Comparison of ENCODE assay signal across 1 cellular context in the genomic region with DNA sequence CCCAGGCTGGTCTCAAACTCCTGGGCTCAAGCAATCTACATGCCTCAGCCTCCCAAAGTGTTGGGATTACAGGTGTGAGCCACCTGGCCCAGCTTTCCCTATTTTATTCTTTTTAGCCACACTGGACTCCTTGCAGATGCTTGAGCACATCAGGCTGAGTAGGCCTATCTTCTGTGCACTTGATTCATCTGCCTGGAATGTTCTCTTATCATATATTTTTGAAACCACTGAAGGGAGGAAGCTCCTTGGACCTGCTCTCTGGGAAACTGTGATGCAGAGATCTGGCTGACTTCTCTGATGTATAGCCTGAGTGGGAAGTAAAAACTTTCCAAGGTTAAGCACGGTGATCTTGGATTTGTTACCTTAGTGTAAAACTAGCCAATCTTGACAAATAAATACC.
TF ChIP-seq lines count a peak whose summit lies in the region.

No MANE protein-coding gene starts in this region.

TF ChIP-seq in IMR-90, 13 proteins besides CTCF, POLR2A, EP300 and RAD21:
- no peak for TF ChIP-seq CHD1 (IDR thresholded peaks at IDR 0.05; ENCODE audit: low read depth, low read length)
- TF ChIP-seq FOS (IDR thresholded peaks at IDR 0.05; ENCODE audit: low read depth, low read length), result 0 out of 2 replicates have a peak, but pooled peaks have one; percentile 21
